ENCODE assay signal across 1 cellular context in genomic region chr18:74582642-74583041, GRCh38.
A peak's percentile ranks its signal among the peaks of the same experiment; 100 is the strongest.
TF ChIP-seq lines count a peak whose summit lies in the region.

No MANE protein-coding gene starts in this region.

TF ChIP-seq in HepG2, 621 proteins besides CTCF, POLR2A, EP300 and RAD21 (continued from another document):
- TF ChIP-seq PRDM15 (CRISPR knock-in tag; IDR thresholded peaks at IDR 0.05) (peak; percentile 46; the same call in 1 of the 2 replicates), ZNF362 (CRISPR knock-in tag; IDR thresholded peaks at IDR 0.05; ENCODE audit: borderline replicate concordance) (no peak), ZNF775 (CRISPR knock-in tag; IDR thresholded peaks at IDR 0.05; ENCODE audit: borderline replicate concordance) (no peak)
